Comparison of ENCODE assay signal across 8 cellular contexts in the genomic region with DNA sequence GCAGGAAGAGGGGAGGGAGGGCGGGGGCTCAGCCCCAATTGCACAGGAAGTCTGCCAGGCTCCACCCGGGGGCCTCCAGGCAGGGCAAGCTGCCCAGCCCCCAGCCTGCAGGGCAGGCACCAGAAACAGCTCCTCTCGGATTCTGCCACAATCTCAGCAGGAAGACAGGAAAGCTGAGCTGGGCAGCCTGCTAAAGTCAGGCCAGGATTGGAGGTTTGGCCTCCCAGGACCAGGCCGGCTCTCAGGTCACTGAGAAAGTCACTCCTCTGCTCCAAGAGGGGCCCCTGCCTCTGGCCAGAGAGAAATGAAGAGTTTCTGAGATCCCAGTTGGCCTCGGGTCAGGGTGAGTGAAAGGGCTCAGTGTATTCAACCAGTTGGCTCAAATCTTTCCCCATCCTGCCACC. TPM values are rescaled to one million over a fixed set of nuclear protein-coding genes. Genes with fewer than 3 reads are reported as not detected.
DNase-seq lines count a peak whose midpoint lies in the region; ATAC-seq lines count a peak whose summit lies in the region.

No MANE protein-coding gene starts in this region.

- peak overlapping the region; percentile 83 for H2BK120ac ChIP-seq in trophoblast cell (ENCODE audit: insufficient read depth, low read length, poor library complexity)

- no peaks in the 10 kb centered on the region for H3K27me3 ChIP-seq in SJCRH30
- H3K27me3 ChIP-seq in esophagus (ENCODE audit: control insufficient read depth in 1 of 2, insufficient read depth in 2 of 2, low read length in 2 of 2) = no peaks in the 10 kb centered on the region
- H3K27me3 ChIP-seq in trophoblast cell (ENCODE audit: insufficient read depth, low read length) = no peaks in the 10 kb centered on the region

- peak overlapping the region; percentile 15 for H3K4me2 ChIP-seq in trophoblast cell (ENCODE audit: low read length)

- H3K27ac ChIP-seq in SJCRH30 (peak overlapping the region; percentile 46), esophagus (ENCODE audit: low read depth in 2 of 2, low read length in 1 of 2) (peak overlapping the region; percentile 87 to 100), trophoblast cell (ENCODE audit: low read depth, low read length) (peak overlapping the region; percentile 96)

- no peaks in the 10 kb centered on the region for H3K9me3 ChIP-seq in SJCRH30 (replicated peaks)
- no peaks in the 10 kb centered on the region for H3K9me3 ChIP-seq in esophagus (ENCODE audit: control insufficient read depth in 2 of 2, insufficient read depth in 1 of 2, low read depth in 1 of 2, low read length in 1 of 2)
- no peaks in the 10 kb centered on the region for H3K9me3 ChIP-seq in trophoblast cell (ENCODE audit: insufficient read depth, low read depth, low read length)

- H4K91ac ChIP-seq in trophoblast cell (ENCODE audit: low read depth, low read length) = peak overlapping the region; percentile 79

- WGBS in esophagus, 2 donors = 11 to 14% methylated on average over 5 of the region's 5 CpGs
- no CpG with 5 or more reads among the region's 5 CpGs for WGBS in trophoblast cell (ENCODE audit: extremely low coverage, insufficient coverage, insufficient read length)

- no peak for ATAC-seq in HG02588 (IDR thresholded peaks at IDR 0.05; ENCODE audit: unreplicated experiment)
- no peak for ATAC-seq in GM19324 (IDR thresholded peaks at IDR 0.05; ENCODE audit: low FRiP score, unreplicated experiment)

- no peak overlapping the region for H3K23ac ChIP-seq in trophoblast cell (ENCODE audit: low read length)

- DNase-seq in ELR (ENCODE audit: low read depth) = peak; percentile 78
- peak; percentile 75 to 84 for DNase-seq in SJCRH30
- no peak for DNase-seq in trophoblast cell
- DNase-seq in NCI-H1436 treated with DMSO at 0.1 percent for 48 hours (lab: John Stamatoyannopoulos, UW) = no peak
- DNase-seq in NOMO-1 treated with DMSO at 0.1 percent for 48 hours (lab: John Stamatoyannopoulos, UW; ENCODE audit: unreplicated experiment) = no peak

- peak overlapping the region; percentile 52 for H3K14ac ChIP-seq in trophoblast cell (ENCODE audit: low read length)

- H3K18ac ChIP-seq in trophoblast cell (ENCODE audit: low read length) = peak overlapping the region; percentile 97

- H2BK12ac ChIP-seq in trophoblast cell (ENCODE audit: low read length) = peak overlapping the region; percentile 75

- no peak overlapping the region for H3K4me3 ChIP-seq in SJCRH30
- H3K4me3 ChIP-seq in esophagus (ENCODE audit: low read depth in 1 of 2, low read length in 2 of 2) = peak overlapping the region; percentile 20 to 36
- no peak overlapping the region for H3K4me3 ChIP-seq in trophoblast cell (ENCODE audit: low read depth, low read length)

- peaks cover 10% of the 10 kb centered on the region for H3K36me3 ChIP-seq in SJCRH30
- H3K36me3 ChIP-seq in esophagus (ENCODE audit: control insufficient read depth in 2 of 2, insufficient read depth in 2 of 2, low read length in 1 of 2) = peaks cover 8 to 35% of the 10 kb centered on the region in 2 donors
- H3K36me3 ChIP-seq in trophoblast cell (ENCODE audit: control insufficient read depth in 1 of 2, insufficient read depth in 2 of 2, low read length in 2 of 2) = peaks cover 39 to 40% of the 10 kb centered on the region in 2 experiments

- H3K79me2 ChIP-seq in trophoblast cell (ENCODE audit: control insufficient read depth, insufficient read depth, low read length, poor library complexity) = peaks cover 44% of the 10 kb centered on the region

- no peak overlapping the region for H2AFZ ChIP-seq in trophoblast cell (ENCODE audit: insufficient read depth, low read length, poor library complexity)

- H3K4me1 ChIP-seq in SJCRH30 (peaks cover 63% of the 10 kb centered on the region), esophagus (ENCODE audit: control insufficient read depth in 2 of 2, insufficient read depth in 2 of 2, low read length in 1 of 2) (peaks cover 27 to 66% of the 10 kb centered on the region in 2 donors), trophoblast cell (ENCODE audit: control insufficient read depth in 1 of 2, insufficient read depth in 2 of 2, low read length in 2 of 2) (peaks cover 64 to 68% of the 10 kb centered on the region in 2 experiments)

- H4K12ac ChIP-seq in trophoblast cell (ENCODE audit: low read depth, low read length) = peak overlapping the region; percentile 63

- peak overlapping the region; percentile 87 for H4K8ac ChIP-seq in trophoblast cell (ENCODE audit: low read depth, low read length)

- H2BK5ac ChIP-seq in trophoblast cell (ENCODE audit: low read depth, low read length, poor library complexity) = peak overlapping the region; percentile 90

- peak overlapping the region; percentile 53 for H3K4ac ChIP-seq in trophoblast cell (ENCODE audit: low read depth, low read length)

- peaks cover 61% of the 10 kb centered on the region for H3K79me1 ChIP-seq in trophoblast cell (ENCODE audit: low read length)

- no peak overlapping the region for H3K9ac ChIP-seq in trophoblast cell (ENCODE audit: low read length)

- H2AK5ac ChIP-seq in trophoblast cell (ENCODE audit: low read length) = peak overlapping the region; percentile 79

RNA-seq across cellular contexts. Expression of gene STXBP1, which starts 54.6 kb away (rescaled TPM):
- total RNA-seq in SJCRH30 (2014; rRNA removed; shearing (Covaris generic)) = 3.6 and 5.2 TPM in 2 replicates
- 1 to 10 TPM; 4.7 to 7.1 TPM for polyA plus RNA-seq in esophagus
- polyA plus RNA-seq in trophoblast cell (2013) = 79.8 and 92.5 TPM in 2 replicates

Comparison
In these comparisons a context has a peak if more than half of its experiments do, and no peak if none do; other contexts are left out.
1. DNase-seq: peak in ELR (single experiment) and SJCRH30 (2 of 2); none in trophoblast cell (0 of 2), NCI-H1436 treated with DMSO at 0.1 percent for 48 hours (single experiment) and NOMO-1 treated with DMSO at 0.1 percent for 48 hours (single experiment).
2. H3K27ac ChIP-seq: peak in every context shown above with its lines; median percentile 96 in trophoblast cell; 94 in esophagus; 46 in SJCRH30.
3. H3K4me3 ChIP-seq: peak in esophagus (2 of 2); none in SJCRH30 (single experiment) and trophoblast cell (single experiment).